ENCODE assay signal across 8 cellular contexts in genomic region chr3:151305081-151305777, GRCh38. TPM values are rescaled to one million over a fixed set of nuclear protein-coding genes. Genes with fewer than 3 reads are reported as not detected.
DNase-seq lines count a peak whose midpoint lies in the region; ATAC-seq lines count a peak whose summit lies in the region.

No MANE protein-coding gene starts in this region.

- CTCF ChIA-PET in activated naive CD4-positive, alpha-beta T cell treated with anti-CD3 and anti-CD28 coated beads for 36 hours (lab: Charles Lee): interaction anchor here (0.5 to 5.2 kb wide), 17 partner anchors 11 to 1086 kb away, joined by 3 to 35 read pairs (median 4); partner anchors contain the start of genes GPR171 and GPR87
- CTCF ChIA-PET in activated naive CD4-positive, alpha-beta T cell treated with anti-CD3 and anti-CD28 coated beads, Interleukin-2, amount 10 ng/mL, durations not matched to agents 7 days and 5 days (lab: Charles Lee): interaction anchor here (0.6 to 2.9 kb wide), 10 partner anchors 17 to 162 kb away, joined by 3 to 10 read pairs (median 3); no protein-coding TSS in a partner anchor

- no peaks in the 10 kb centered on the region for H3K36me3 Mint-ChIP-seq in activated naive CD4-positive, alpha-beta T cell treated with anti-CD3 and anti-CD28 coated beads for 36 hours (ENCODE audit: low read depth)
- no peaks in the 10 kb centered on the region for H3K36me3 Mint-ChIP-seq in activated naive CD4-positive, alpha-beta T cell treated with anti-CD3 and anti-CD28 coated beads, Interleukin-2, amount 10 ng/mL, durations not matched to agents 7 days and 5 days
- peaks cover 5% of the 10 kb centered on the region for H3K36me3 Mint-ChIP-seq in activated T-helper 2 cell treated with anti-CD3 and anti-CD28 coated beads, Interferon-gamma antibody, Interleukin-2, Interleukin-4, amounts not matched to agents 10 μg/mL and 5 μg/mL and 100 μg/mL, durations not matched to agents 14 hours and 24 hours and 36 hours (ENCODE audit: low read depth)

- intact Hi-C loops in activated naive CD4-positive, alpha-beta T cell treated with anti-CD3 and anti-CD28 coated beads for 36 hours (cut with micrococcal nuclease): loop anchor here (1.0 to 10.0 kb wide), 9 partner anchors 11 to 1856 kb away; partner anchors contain the start of genes GPR87, P2RY14 and SIAH2
- intact Hi-C loops in activated T-helper 2 cell treated with anti-CD3 and anti-CD28 coated beads, Interferon-gamma antibody, Interleukin-2, Interleukin-4, amounts not matched to agents 10 μg/mL and 5 μg/mL and 100 μg/mL, durations not matched to agents 14 hours and 24 hours and 36 hours (cut with micrococcal nuclease): loop anchor here (1.0 to 10.0 kb wide), 15 partner anchors 11 to 1390 kb away; partner anchors contain the start of genes EIF2A, GPR87, SERP1 and SIAH2

- no peaks in the 10 kb centered on the region for H3K9me3 Mint-ChIP-seq in activated naive CD4-positive, alpha-beta T cell treated with anti-CD3 and anti-CD28 coated beads for 36 hours
- no peaks in the 10 kb centered on the region for H3K9me3 Mint-ChIP-seq in activated naive CD4-positive, alpha-beta T cell treated with anti-CD3 and anti-CD28 coated beads, Interleukin-2, amount 10 ng/mL, durations not matched to agents 7 days and 5 days
- H3K9me3 Mint-ChIP-seq in activated T-helper 2 cell treated with anti-CD3 and anti-CD28 coated beads, Interferon-gamma antibody, Interleukin-2, Interleukin-4, amounts not matched to agents 10 μg/mL and 5 μg/mL and 100 μg/mL, durations not matched to agents 14 hours and 24 hours and 36 hours: no peaks in the 10 kb centered on the region

- H3K4me1 Mint-ChIP-seq in activated naive CD4-positive, alpha-beta T cell treated with anti-CD3 and anti-CD28 coated beads for 36 hours (ENCODE audit: low read depth): peaks cover 59% of the 10 kb centered on the region
- peaks cover 14% of the 10 kb centered on the region for H3K4me1 Mint-ChIP-seq in activated naive CD4-positive, alpha-beta T cell treated with anti-CD3 and anti-CD28 coated beads, Interleukin-2, amount 10 ng/mL, durations not matched to agents 7 days and 5 days
- H3K4me1 Mint-ChIP-seq in activated T-helper 2 cell treated with anti-CD3 and anti-CD28 coated beads, Interferon-gamma antibody, Interleukin-2, Interleukin-4, amounts not matched to agents 10 μg/mL and 5 μg/mL and 100 μg/mL, durations not matched to agents 14 hours and 24 hours and 36 hours (ENCODE audit: low read depth): peaks cover 85% of the 10 kb centered on the region

- ATAC-seq in HG02623 (IDR thresholded peaks at IDR 0.05; ENCODE audit: unreplicated experiment): no peak
- ATAC-seq in GM21576 (IDR thresholded peaks at IDR 0.05; ENCODE audit: unreplicated experiment): no peak

- DNase-seq in activated naive CD4-positive, alpha-beta T cell treated with anti-CD3 and anti-CD28 coated beads for 36 hours: peak; percentile 37
- DNase-seq in activated naive CD4-positive, alpha-beta T cell treated with anti-CD3 and anti-CD28 coated beads, Interleukin-2, amount 10 ng/mL, durations not matched to agents 7 days and 5 days: no peak
- DNase-seq in activated T-helper 2 cell treated with anti-CD3 and anti-CD28 coated beads, Interferon-gamma antibody, Interleukin-2, Interleukin-4, amounts not matched to agents 10 μg/mL and 5 μg/mL and 100 μg/mL, durations not matched to agents 14 hours and 24 hours and 36 hours (ENCODE audit: low spot score): no peak
- peak; percentile 86 for DNase-seq in iPS DF 19.7 (ENCODE audit: low read depth, low spot score)
- DNase-seq in stimulated activated CD4-positive, alpha-beta T cell treated with anti-CD3 and anti-CD28 coated beads, Interleukin-4, amount 100 ng/mL, for 1 hour: peak; percentile 4
- no peak for DNase-seq in NCI-H524 treated with DMSO at 0.1 percent for 48 hours (lab: John Stamatoyannopoulos, UW)

- H3K4me3 Mint-ChIP-seq in activated naive CD4-positive, alpha-beta T cell treated with anti-CD3 and anti-CD28 coated beads for 36 hours: no peak overlapping the region
- H3K4me3 Mint-ChIP-seq in activated naive CD4-positive, alpha-beta T cell treated with anti-CD3 and anti-CD28 coated beads, Interleukin-2, amount 10 ng/mL, durations not matched to agents 7 days and 5 days: no peak overlapping the region
- H3K4me3 Mint-ChIP-seq in activated T-helper 2 cell treated with anti-CD3 and anti-CD28 coated beads, Interferon-gamma antibody, Interleukin-2, Interleukin-4, amounts not matched to agents 10 μg/mL and 5 μg/mL and 100 μg/mL, durations not matched to agents 14 hours and 24 hours and 36 hours (ENCODE audit: low read depth): no peak overlapping the region

- H3K27ac Mint-ChIP-seq in activated naive CD4-positive, alpha-beta T cell treated with anti-CD3 and anti-CD28 coated beads for 36 hours: no peak overlapping the region
- H3K27ac Mint-ChIP-seq in activated naive CD4-positive, alpha-beta T cell treated with anti-CD3 and anti-CD28 coated beads, Interleukin-2, amount 10 ng/mL, durations not matched to agents 7 days and 5 days: no peak overlapping the region
- H3K27ac Mint-ChIP-seq in activated T-helper 2 cell treated with anti-CD3 and anti-CD28 coated beads, Interferon-gamma antibody, Interleukin-2, Interleukin-4, amounts not matched to agents 10 μg/mL and 5 μg/mL and 100 μg/mL, durations not matched to agents 14 hours and 24 hours and 36 hours: peak overlapping the region; percentile 88

- peaks cover 18% of the 10 kb centered on the region for H3K27me3 Mint-ChIP-seq in activated naive CD4-positive, alpha-beta T cell treated with anti-CD3 and anti-CD28 coated beads for 36 hours (ENCODE audit: low read depth)
- H3K27me3 Mint-ChIP-seq in activated naive CD4-positive, alpha-beta T cell treated with anti-CD3 and anti-CD28 coated beads, Interleukin-2, amount 10 ng/mL, durations not matched to agents 7 days and 5 days: peaks cover 5% of the 10 kb centered on the region
- no peaks in the 10 kb centered on the region for H3K27me3 Mint-ChIP-seq in activated T-helper 2 cell treated with anti-CD3 and anti-CD28 coated beads, Interferon-gamma antibody, Interleukin-2, Interleukin-4, amounts not matched to agents 10 μg/mL and 5 μg/mL and 100 μg/mL, durations not matched to agents 14 hours and 24 hours and 36 hours (ENCODE audit: low read depth)

RNA-seq across cellular contexts. Expression of gene GPR87, which starts 11.4 kb away (rescaled TPM):
- total RNA-seq in activated naive CD4-positive, alpha-beta T cell treated with anti-CD3 and anti-CD28 coated beads for 36 hours: under 1 TPM in 1 of 2 experiments, not detected in 1; 0.19 TPM
- 1.1 and 1.2 TPM in 2 replicates for total RNA-seq in activated T-helper 2 cell treated with anti-CD3 and anti-CD28 coated beads, Interferon-gamma antibody, Interleukin-2, Interleukin-4, amounts not matched to agents 10 μg/mL and 5 μg/mL and 100 μg/mL, durations not matched to agents 14 hours and 24 hours and 36 hours

RNA-seq across cellular contexts. Expression of gene P2RY13, which starts 24.1 kb away (rescaled TPM):
- not detected for total RNA-seq in activated naive CD4-positive, alpha-beta T cell treated with anti-CD3 and anti-CD28 coated beads for 36 hours
- not detected in 2 replicates for total RNA-seq in activated T-helper 2 cell treated with anti-CD3 and anti-CD28 coated beads, Interferon-gamma antibody, Interleukin-2, Interleukin-4, amounts not matched to agents 10 μg/mL and 5 μg/mL and 100 μg/mL, durations not matched to agents 14 hours and 24 hours and 36 hours

RNA-seq across cellular contexts. Expression of gene P2RY14, which starts 26.9 kb away (rescaled TPM):
- under 1 TPM; 0.12 to 0.69 TPM for total RNA-seq in activated naive CD4-positive, alpha-beta T cell treated with anti-CD3 and anti-CD28 coated beads for 36 hours
- total RNA-seq in activated T-helper 2 cell treated with anti-CD3 and anti-CD28 coated beads, Interferon-gamma antibody, Interleukin-2, Interleukin-4, amounts not matched to agents 10 μg/mL and 5 μg/mL and 100 μg/mL, durations not matched to agents 14 hours and 24 hours and 36 hours: 0.18 and 0.34 TPM in 2 replicates

Comparison
In these comparisons a context has a peak if more than half of its experiments do, and no peak if none do; other contexts are left out.
1. DNase-seq: peak in activated naive CD4-positive, alpha-beta T cell treated with anti-CD3 and anti-CD28 coated beads for 36 hours (single experiment), iPS DF 19.7 (single experiment) and stimulated activated CD4-positive, alpha-beta T cell treated with anti-CD3 and anti-CD28 coated beads, Interleukin-4, amount 100 ng/mL, for 1 hour (single experiment); none in activated naive CD4-positive, alpha-beta T cell treated with anti-CD3 and anti-CD28 coated beads, Interleukin-2, amount 10 ng/mL, durations not matched to agents 7 days and 5 days (single experiment), activated T-helper 2 cell treated with anti-CD3 and anti-CD28 coated beads, Interferon-gamma antibody, Interleukin-2, Interleukin-4, amounts not matched to agents 10 μg/mL and 5 μg/mL and 100 μg/mL, durations not matched to agents 14 hours and 24 hours and 36 hours (single experiment) and NCI-H524 treated with DMSO at 0.1 percent for 48 hours (single experiment).